Comparison of ENCODE assay signal across 8 cellular contexts in genomic region chr1:206590025-206590834, GRCh38. TPM values are rescaled to one million over a fixed set of nuclear protein-coding genes. Genes with fewer than 3 reads are reported as not detected.
DNase-seq lines count a peak whose midpoint lies in the region; ATAC-seq and TF ChIP-seq lines count a peak whose summit lies in the region.

No MANE protein-coding gene starts in this region.

- H3K27ac ChIP-seq in lower lobe of right lung = no peak overlapping the region

- no peaks in the 10 kb centered on the region for H3K9me2 ChIP-seq in Loucy (replicated peaks; ENCODE audit: low read depth, low read length)

- no peaks in the 10 kb centered on the region for H3K79me2 ChIP-seq in Loucy (ENCODE audit: insufficient read depth, low read length)

- peak; percentile 68 for DNase-seq in activated naive CD4-positive, alpha-beta T cell treated with Interleukin-2 at 50 U/mL for 16 hours
- DNase-seq in activated naive CD4-positive, alpha-beta T cell (lab: John Stamatoyannopoulos, UW) = no peak
- DNase-seq in activated effector memory CD4-positive, alpha-beta T cell treated with anti-CD3 and anti-CD28 coated beads, Interleukin-2, amount 50 U/mL, for 16 hours = peak; percentile 80
- no peak for DNase-seq in lower lobe of right lung
- DNase-seq in head of caudate nucleus = no peak
- DNase-seq in NCI-H1436 treated with DMSO at 0.1 percent for 48 hours (lab: John Stamatoyannopoulos, UW) = no peak

- H3F3A ChIP-seq in Loucy (ENCODE audit: low read depth) = no peaks in the 10 kb centered on the region

- no peak overlapping the region for H2AFZ ChIP-seq in Loucy (ENCODE audit: low read length)

- H4K20me1 ChIP-seq in Loucy (ENCODE audit: insufficient read depth, low read length, poor library complexity, severe bottlenecking) = no peaks in the 10 kb centered on the region

- no peaks in the 10 kb centered on the region for H3K27me3 ChIP-seq in Loucy (ENCODE audit: insufficient read depth, low read length, poor library complexity, severe bottlenecking)
- H3K27me3 ChIP-seq in lower lobe of right lung (ENCODE audit: low read depth) = no peaks in the 10 kb centered on the region

- intact Hi-C loops in lower lobe of right lung (cut with DNase I) = no loop called here
- intact Hi-C loops in head of caudate nucleus (cut with DNase I) = no loop called here

- H3K4me1 ChIP-seq in Loucy (ENCODE audit: insufficient read depth, low read length, poor library complexity, severe bottlenecking) (no peaks in the 10 kb centered on the region), lower lobe of right lung (peaks cover 17% of the 10 kb centered on the region)

- TF ChIP-seq CTCF in Loucy (conservative IDR thresholded peaks at IDR 0.05; ENCODE audit: low read length) (peak; percentile 39), lower lobe of right lung (IDR thresholded peaks at IDR 0.05) (peak; percentile 16)

- H3K4me2 ChIP-seq in Loucy (ENCODE audit: low read depth, low read length, poor library complexity, severe bottlenecking) = no peak overlapping the region

- no peak overlapping the region for H3K9ac ChIP-seq in Loucy (ENCODE audit: low read depth, low read length, poor library complexity, severe bottlenecking)

- ATAC-seq in lower lobe of right lung = peak; percentile 16 to 36
- no peak for ATAC-seq in GM19455 (IDR thresholded peaks at IDR 0.05; ENCODE audit: unreplicated experiment)

- H3K9me3 ChIP-seq in Loucy (ENCODE audit: insufficient read depth, low read depth, low read length) = no peaks in the 10 kb centered on the region
- no peaks in the 10 kb centered on the region for H3K9me3 ChIP-seq in lower lobe of right lung

- H3K4me3 ChIP-seq in Loucy (ENCODE audit: low read length, poor library complexity, severe bottlenecking) (no peak overlapping the region), lower lobe of right lung (no peak overlapping the region)

- H3K36me3 ChIP-seq in Loucy (ENCODE audit: insufficient read depth, low read length) (peaks cover 90% of the 10 kb centered on the region; the same call in 1 of the 2 replicates), lower lobe of right lung (peaks cover 93% of the 10 kb centered on the region)

RNA-seq across cellular contexts. Expression of gene EIF2D, which starts 22.0 kb away (rescaled TPM):
- total RNA-seq in lower lobe of right lung = 47.0 TPM

RNA-seq across cellular contexts. Expression of gene DYRK3, which starts 45.1 kb away (rescaled TPM):
- 6.4 TPM for total RNA-seq in lower lobe of right lung

Comparison
In these comparisons a context has a peak if more than half of its experiments do, and no peak if none do; other contexts are left out.
1. DNase-seq: peak in activated naive CD4-positive, alpha-beta T cell treated with Interleukin-2 at 50 U/mL for 16 hours (single experiment) and activated effector memory CD4-positive, alpha-beta T cell treated with anti-CD3 and anti-CD28 coated beads, Interleukin-2, amount 50 U/mL, for 16 hours (single experiment); none in activated naive CD4-positive, alpha-beta T cell (0 of 4), lower lobe of right lung (single experiment), head of caudate nucleus (0 of 42) and NCI-H1436 treated with DMSO at 0.1 percent for 48 hours (single experiment).